ENCODE assay signal across 31 cellular contexts in genomic region chr9:109031241-109031640, GRCh38. TPM values are rescaled to one million over a fixed set of nuclear protein-coding genes. Genes with fewer than 3 reads are reported as not detected.
DNase-seq lines count a peak whose midpoint lies in the region; ATAC-seq, FAIRE-seq and TF ChIP-seq lines count a peak whose summit lies in the region.
"Had no signal": no experiment of that assay in that cellular context is flagged by ENCODE, and none has a peak within 500 bp of the region (broad histone marks: within the 10 kb centered on the region; RNA-seq: fewer than 3 reads in every experiment).

No MANE protein-coding gene starts in this region.

- no peak overlapping the region for H3K4me2 ChIP-seq in IMR-90 (ENCODE audit: low read depth, low read length)
- H3K4me2 ChIP-seq in astrocyte (ENCODE audit: low read length), result no peak overlapping the region
- no peak overlapping the region for H3K4me2 ChIP-seq in osteoblast (ENCODE audit: insufficient read depth, low read length)
- H3K4me2 ChIP-seq: BLaER1 treated with 17β-estradiol and CSF1 and Interleukin-3, amounts not matched to agents 10 nM and 100 nM had no signal

- dilution Hi-C loops in IMR-90 (cut with HindIII; ENCODE audit: low sequenced_read_pairs, unreplicated experiment), result no loop called here

- H2BK20ac ChIP-seq in IMR-90 (ENCODE audit: low read depth, low read length), result no peak overlapping the region

- intact Hi-C loops in IMR-90 (cut with micrococcal nuclease), result no loop called here

- no peak overlapping the region for H2BK5ac ChIP-seq in IMR-90 (ENCODE audit: low read depth, low read length, poor library complexity, severe bottlenecking)

- TF ChIP-seq CTCF in IMR-90 (conservative IDR thresholded peaks at IDR 0.05; ENCODE audit: low read depth, low read length) (no peak), astrocyte (IDR thresholded peaks at IDR 0.05; ENCODE audit: insufficient read depth, low read depth, low read length) (no peak), fibroblast of the aortic adventitia (IDR thresholded peaks at IDR 0.05; ENCODE audit: insufficient read depth, low read length) (no peak), osteoblast (IDR thresholded peaks at IDR 0.05; ENCODE audit: extremely low read depth, low read depth, low read length) (no peak)

- CTCF ChIA-PET in IMR-90 (lab: Yijun Ruan, JAX), result no interaction called here

- no peak overlapping the region for H3K4ac ChIP-seq in IMR-90 (ENCODE audit: low read depth, low read length)

- H3K36me3 Mint-ChIP-seq in astrocyte (ENCODE audit: low read depth, unreplicated experiment), result peaks cover 5% of the 10 kb centered on the region

- peaks cover 7% of the 10 kb centered on the region for H3K36me3 ChIP-seq in IMR-90 (ENCODE audit: control insufficient read depth, insufficient read depth, low read length)
- no peaks in the 10 kb centered on the region for H3K36me3 ChIP-seq in astrocyte (ENCODE audit: insufficient read depth, low read length)
- H3K36me3 ChIP-seq in osteoblast (ENCODE audit: insufficient read depth, low read length), result peaks cover 18% of the 10 kb centered on the region

- H4K20me1 ChIP-seq in IMR-90 (ENCODE audit: insufficient read depth, low read length), result peaks cover 2% of the 10 kb centered on the region; the same call in 1 of the 2 replicates
- peaks cover 6% of the 10 kb centered on the region for H4K20me1 ChIP-seq in astrocyte (ENCODE audit: insufficient read depth, low read length)
- H4K20me1 ChIP-seq in osteoblast (ENCODE audit: insufficient read depth, low read length), result no peaks in the 10 kb centered on the region

- no peak overlapping the region for H2AK9ac ChIP-seq in IMR-90 (replicated peaks; ENCODE audit: low read depth, low read length, poor library complexity)

- peaks cover 10% of the 10 kb centered on the region; the same call in 1 of the 2 replicates for H3K9me1 ChIP-seq in IMR-90 (ENCODE audit: insufficient read depth, low read length)

- in situ Hi-C loops in IMR-90 (cut with MboI; ENCODE audit: low sequenced_read_pairs), result no loop called here

- H3K79me2 ChIP-seq in astrocyte (ENCODE audit: insufficient read depth, low read length) (no peaks in the 10 kb centered on the region), osteoblast (ENCODE audit: insufficient read depth, low read length) (peaks cover 12% of the 10 kb centered on the region)

- no peak overlapping the region for H3K56ac ChIP-seq in IMR-90 (ENCODE audit: extremely low read depth, insufficient read depth, low read length)

- H3K18ac ChIP-seq in IMR-90 (ENCODE audit: low read depth, low read length), result no peak overlapping the region

- no peak overlapping the region for H2BK120ac ChIP-seq in IMR-90 (ENCODE audit: low read depth, low read length)

- no TSS peak for BruUV-seq in IMR-90 (replicated peaks; lab: Mats Ljungman, UMichigan)

- H3K9me3 ChIP-seq in IMR-90 (ENCODE audit: control insufficient read depth, insufficient read depth, low read length) (no peaks in the 10 kb centered on the region), astrocyte (ENCODE audit: insufficient read depth, low read depth, low read length) (no peaks in the 10 kb centered on the region), osteoblast (ENCODE audit: low read depth, low read length) (no peaks in the 10 kb centered on the region)
- H3K9me3 ChIP-seq: BLaER1 treated with 17β-estradiol and CSF1 and Interleukin-3, amounts not matched to agents 10 nM and 100 nM; Caco-2; MG63 had no signal

- no peaks in the 10 kb centered on the region for H3K27me3 Mint-ChIP-seq in astrocyte (ENCODE audit: low read depth, unreplicated experiment)
- H3K27me3 Mint-ChIP-seq: natural killer cell treated with Interleukin-12 subunit alpha and Interleukin-12 subunit beta and Interleukin-15 and Interleukin-18, amount 100 ng/mL, for 72 hours had no signal

- H3K4me1 ChIP-seq in IMR-90 (ENCODE audit: control insufficient read depth, insufficient read depth, low read length) (peaks cover 8% of the 10 kb centered on the region), astrocyte (ENCODE audit: insufficient read depth, low read length) (peaks cover 10% of the 10 kb centered on the region), osteoblast (ENCODE audit: insufficient read depth, low read length) (peaks cover 24% of the 10 kb centered on the region)

- no CpG with 5 or more reads among the region's 3 CpGs for WGBS in IMR-90 (ENCODE audit: extremely low coverage in 2 of 2, insufficient read length in 1 of 2), 2 experiments

- no peak overlapping the region for H3K14ac ChIP-seq in IMR-90 (replicated peaks; ENCODE audit: low read depth, low read length)

- peak; percentile 6 for DNase-seq in AG08395 (ENCODE audit: low spot score)
- peak; percentile 55 for DNase-seq in IMR-90
- DNase-seq in astrocyte (ENCODE audit: low read depth), result peak; percentile 37
- DNase-seq in fibroblast of the aortic adventitia (ENCODE audit: low read depth), result peak; percentile 57
- no peak for DNase-seq in HT-29 (ENCODE audit: low spot score)
- DNase-seq in SKM-1 treated with dmso at 0.1 percent for 144 hours (lab: John Stamatoyannopoulos, UW; ENCODE audit: unreplicated experiment), result no peak
- DNase-seq in osteoblast (ENCODE audit: insufficient read length, low spot score, missing footprints), result no peak
- DNase-seq: activated CD4-positive, alpha-beta T cell treated with anti-CD3 and anti-CD28 coated beads for 1 hour; activated CD8-positive, alpha-beta T cell treated with anti-CD3 and anti-CD28 coated beads, Interleukin-2, amount 10 ng/mL, durations not matched to agents 7 days and 5 days; activated effector memory CD4-positive, alpha-beta T cell treated with anti-CD3 and anti-CD28 coated beads, Interleukin-2, amount 50 U/mL, for 16 hours; amniotic stem cell; Caco-2; caudate nucleus; dermis blood vessel endothelial cell; DMS79 treated with DMSO at 0.1 percent for 48 hours; hypothalamus; MG63; NCI-H1436 treated with DMSO at 0.1 percent for 48 hours; NCI-H510A treated with DMSO at 0.1 percent for 48 hours; retina; stimulated activated CD4-positive, alpha-beta T cell treated with anti-CD3 and anti-CD28 coated beads, Interleukin-2, amount 100 ng/mL, for 48 hours had no signal

- no peak overlapping the region for H3K4me3 Mint-ChIP-seq in astrocyte (ENCODE audit: unreplicated experiment)
- H3K4me3 Mint-ChIP-seq: activated CD8-positive, alpha-beta T cell treated with anti-CD3 and anti-CD28 coated beads, Interleukin-2, amount 10 ng/mL, durations not matched to agents 7 days and 5 days; natural killer cell treated with Interleukin-12 subunit alpha and Interleukin-12 subunit beta and Interleukin-15 and Interleukin-18, amount 100 ng/mL, for 72 hours; stimulated activated effector memory CD8-positive, alpha-beta T cell treated with anti-CD3 and anti-CD28 coated beads, Interleukin-12 subunit alpha, Interleukin-12 subunit beta, amount 100 ng/mL, for 72 hours; T-helper 1 cell treated with Interleukin-12 subunit alpha and Interleukin-12 subunit beta and Interleukin-4 antibody, amounts not matched to agents 30 μg/mL and 1 μg/mL, for 36 hours had no signal

- no peak overlapping the region for H3K27ac ChIP-seq in IMR-90 (ENCODE audit: insufficient read depth, low read length)
- H3K27ac ChIP-seq in astrocyte (ENCODE audit: low read depth, low read length), result no peak overlapping the region
- no peak overlapping the region for H3K27ac ChIP-seq in osteoblast (ENCODE audit: low read depth, low read length)
- H3K27ac ChIP-seq: BLaER1 treated with 17β-estradiol and CSF1 and Interleukin-3, amounts not matched to agents 10 nM and 100 nM had no signal

- no peak overlapping the region for H3K23ac ChIP-seq in IMR-90 (ENCODE audit: low read depth, low read length)

- H2AK5ac ChIP-seq in IMR-90 (ENCODE audit: low read depth, low read length), result no peak overlapping the region

- no peak overlapping the region for H3K27ac Mint-ChIP-seq in astrocyte (ENCODE audit: unreplicated experiment)
- H3K27ac Mint-ChIP-seq: activated CD8-positive, alpha-beta T cell treated with anti-CD3 and anti-CD28 coated beads, Interleukin-2, amount 10 ng/mL, durations not matched to agents 7 days and 5 days; natural killer cell treated with Interleukin-12 subunit alpha and Interleukin-12 subunit beta and Interleukin-15 and Interleukin-18, amount 100 ng/mL, for 72 hours; stimulated activated effector memory CD8-positive, alpha-beta T cell treated with anti-CD3 and anti-CD28 coated beads, Interleukin-12 subunit alpha, Interleukin-12 subunit beta, amount 100 ng/mL, for 72 hours; T-helper 1 cell treated with Interleukin-12 subunit alpha and Interleukin-12 subunit beta and Interleukin-4 antibody, amounts not matched to agents 30 μg/mL and 1 μg/mL, for 36 hours had no signal

- TF ChIP-seq RAD21 in IMR-90 (IDR thresholded peaks at IDR 0.05; ENCODE audit: low read length), result no peak

- peaks cover 8% of the 10 kb centered on the region for H3K4me1 Mint-ChIP-seq in astrocyte (ENCODE audit: low read depth, unreplicated experiment)
- H3K4me1 Mint-ChIP-seq: stimulated activated effector memory CD8-positive, alpha-beta T cell treated with anti-CD3 and anti-CD28 coated beads, Interleukin-12 subunit alpha, Interleukin-12 subunit beta, amount 100 ng/mL, for 72 hours had no signal

- H4K5ac ChIP-seq in IMR-90 (ENCODE audit: low read depth, low read length), result no peak overlapping the region

- no peak overlapping the region for H4K8ac ChIP-seq in IMR-90 (ENCODE audit: low read depth in 2 of 2, low read length in 2 of 2)

- no peak overlapping the region for H2BK15ac ChIP-seq in IMR-90 (ENCODE audit: low read depth, low read length)

- H3K9ac ChIP-seq in IMR-90 (ENCODE audit: low read depth, low read length), result no peak overlapping the region
- H3K9ac ChIP-seq in astrocyte (ENCODE audit: low read length), result no peak overlapping the region
- H3K9ac ChIP-seq: BLaER1 treated with 17β-estradiol and CSF1 and Interleukin-3, amounts not matched to agents 10 nM and 100 nM had no signal

- no peak for TF ChIP-seq POLR2A in IMR-90 (IDR thresholded peaks at IDR 0.05; ENCODE audit: low read depth, low read length)

- no peaks in the 10 kb centered on the region for H3K9me3 Mint-ChIP-seq in astrocyte (ENCODE audit: unreplicated experiment)
- H3K9me3 Mint-ChIP-seq: natural killer cell treated with Interleukin-12 subunit alpha and Interleukin-12 subunit beta and Interleukin-15 and Interleukin-18, amount 100 ng/mL, for 72 hours; stimulated activated effector memory CD8-positive, alpha-beta T cell treated with anti-CD3 and anti-CD28 coated beads, Interleukin-12 subunit alpha, Interleukin-12 subunit beta, amount 100 ng/mL, for 72 hours; T-helper 1 cell treated with Interleukin-12 subunit alpha and Interleukin-12 subunit beta and Interleukin-4 antibody, amounts not matched to agents 30 μg/mL and 1 μg/mL, for 36 hours had no signal

- H3K27me3 ChIP-seq in IMR-90 (ENCODE audit: control insufficient read depth, insufficient read depth, low read length) (no peaks in the 10 kb centered on the region), astrocyte (ENCODE audit: insufficient read depth, low read length) (no peaks in the 10 kb centered on the region), osteoblast (ENCODE audit: insufficient read depth, low read length) (no peaks in the 10 kb centered on the region)
- H3K27me3 ChIP-seq: BLaER1 treated with 17β-estradiol and CSF1 and Interleukin-3, amounts not matched to agents 10 nM and 100 nM; MG63 had no signal

- POLR2A ChIA-PET in IMR-90 (lab: Charles Lee; ENCODE audit: unreplicated experiment), result no interaction called here

- FAIRE-seq in astrocyte (lab: Jason Lieb, UNC), result no peak
- FAIRE-seq: endometrium, frontal cortex, GM12891, islet of Langerhans, RCC 7860 had no signal

- no peak overlapping the region for H4K91ac ChIP-seq in IMR-90 (ENCODE audit: insufficient read depth, low read depth, low read length)

- H2AFZ ChIP-seq in IMR-90 (replicated peaks; ENCODE audit: low read length, poor library complexity) (no peak overlapping the region), astrocyte (ENCODE audit: low read depth, low read length) (no peak overlapping the region), osteoblast (ENCODE audit: low read length) (no peak overlapping the region)

- H3K4me3 ChIP-seq in IMR-90 (ENCODE audit: insufficient read depth, low read depth, low read length), result no peak overlapping the region
- H3K4me3 ChIP-seq in astrocyte (ENCODE audit: insufficient read depth, low read depth, low read length), result no peak overlapping the region
- H3K4me3 ChIP-seq in fibroblast of the aortic adventitia (ENCODE audit: low read depth, low read length), result no peak overlapping the region
- H3K4me3 ChIP-seq in osteoblast (ENCODE audit: insufficient read depth, low read length), result no peak overlapping the region
- H3K4me3 ChIP-seq: BLaER1 treated with 17β-estradiol and CSF1 and Interleukin-3, amounts not matched to agents 10 nM and 100 nM; MG63 had no signal

- H3K79me1 ChIP-seq in IMR-90 (ENCODE audit: low read depth in 1 of 2, low read length in 2 of 2), result peaks cover 28 to 49% of the 10 kb centered on the region in 2 experiments

- ATAC-seq in IMR-90 (ENCODE audit: low read depth), result no peak
- ATAC-seq in GM19035 (IDR thresholded peaks at IDR 0.05; ENCODE audit: unreplicated experiment), result no peak
- ATAC-seq: activated CD8-positive, alpha-beta T cell treated with anti-CD3 and anti-CD28 coated beads, Interleukin-2, amount 10 ng/mL, durations not matched to agents 7 days and 5 days; natural killer cell treated with Interleukin-12 subunit alpha and Interleukin-12 subunit beta and Interleukin-15 and Interleukin-18, amount 100 ng/mL, for 72 hours; stimulated activated effector memory CD8-positive, alpha-beta T cell treated with anti-CD3 and anti-CD28 coated beads, Interleukin-12 subunit alpha, Interleukin-12 subunit beta, amount 100 ng/mL, for 72 hours had no signal

RNA-seq across cellular contexts. Expression of gene CTNNAL1, which starts 17.9 kb away (rescaled TPM):
- total RNA-seq in IMR-90 (2012; rRNA removed) (131 and 186 TPM in 2 replicates), astrocyte (25.5 and 35.1 TPM in 2 replicates), fibroblast of the aortic adventitia (ENCODE audit: low replicate concordance) (89.8 and 106 TPM in 2 replicates), osteoblast (99.0 and 118 TPM in 2 replicates)
- polyA plus RNA-seq in IMR-90 (2012; rRNA removed), result 60.4 and 72.3 TPM in 2 replicates
- polyA plus RNA-seq in IMR-90 (2012; cell fraction: cytosol; rRNA removed), result 24.4 and 58.0 TPM in 2 replicates
- polyA plus RNA-seq in IMR-90 (2012; cell fraction: nucleus; rRNA removed; ENCODE audit: low replicate concordance), result 9.8 and 39.6 TPM in 2 replicates
- total RNA-seq in HT-29 (2014; rRNA removed; shearing (Covaris generic)), result 24.7 and 26.7 TPM in 2 replicates

Comparison
In these comparisons a context has a peak if more than half of its experiments do, and no peak if none do; other contexts are left out.
1. DNase-seq: peak in AG08395 (single experiment), IMR-90 (single experiment), astrocyte (single experiment) and fibroblast of the aortic adventitia (single experiment); none in HT-29 (single experiment), SKM-1 treated with dmso at 0.1 percent for 144 hours (single experiment) and osteoblast (single experiment).